ENCODE assay signal across 30 cellular contexts in the genomic region with DNA sequence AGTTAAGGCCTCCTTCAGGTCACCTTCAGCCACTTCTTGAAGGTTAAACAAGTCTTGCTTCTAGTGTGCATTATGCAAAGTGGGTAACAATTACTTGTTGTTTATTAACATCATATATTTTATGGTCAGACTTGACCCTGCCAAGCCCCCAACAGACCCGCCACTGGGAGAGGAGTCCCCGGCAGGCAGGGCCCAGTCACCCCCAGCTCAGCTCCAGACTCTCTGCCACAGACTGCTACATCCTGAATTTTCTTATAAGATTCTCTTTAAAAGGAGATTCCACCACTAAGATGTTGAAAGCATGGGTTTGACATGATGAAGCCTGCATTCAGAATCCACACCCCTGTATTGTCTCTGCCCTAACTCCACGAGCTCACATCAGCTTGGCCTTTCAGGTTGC.
"Had no signal": no experiment of that assay in that cellular context is flagged by ENCODE, and none has a peak within 500 bp of the region (broad histone marks: within the 10 kb centered on the region; RNA-seq: fewer than 3 reads in every experiment).

No MANE protein-coding gene starts in this region.

- H3K27me3 ChIP-seq: adrenal gland, body of pancreas, breast epithelium, SJSA1 had no signal

- H3K27ac Mint-ChIP-seq: activated CD4-positive, alpha-beta memory T cell treated with anti-CD3 and anti-CD28 coated beads for 36 hours; activated naive CD4-positive, alpha-beta T cell treated with anti-CD3 and anti-CD28 coated beads for 36 hours; activated naive CD4-positive, alpha-beta T cell treated with anti-CD3 and anti-CD28 coated beads, Interleukin-2, amount 50 U/mL, for 72 hours; activated T-helper 1 cell treated with anti-CD3 and anti-CD28 coated beads, Interleukin-12 subunit alpha, Interleukin-12 subunit beta, Interleukin-2, Interleukin-4 antibody, amounts not matched to agents 30 ng/mL and 10 ng/mL and 1 ng/mL, durations not matched to agents 14 hours and 24 hours and 36 hours; T-helper 1 cell treated with Interleukin-12 subunit alpha and Interleukin-12 subunit beta and Interleukin-4 antibody, amounts not matched to agents 30 μg/mL and 1 μg/mL, for 36 hours; T-helper 2 cell treated with Interferon-gamma antibody and Interleukin-4, amounts not matched to agents 5 μg/mL and 100 μg/mL, for 36 hours; WTC11 had no signal

- H3K4me2 ChIP-seq: KMS-11, SK-N-SH had no signal

- H3K4me1 ChIP-seq: breast epithelium had no signal

- H3K9me3 ChIP-seq: adrenal gland, body of pancreas, breast epithelium, SJSA1, SK-N-SH had no signal

- H3K36me3 ChIP-seq: adrenal gland, breast epithelium, SJSA1 had no signal

- H3K27ac ChIP-seq: adrenal gland, body of pancreas, breast epithelium, KMS-11 had no signal

- H3K9me3 Mint-ChIP-seq: activated CD4-positive, alpha-beta memory T cell treated with anti-CD3 and anti-CD28 coated beads for 36 hours; activated naive CD4-positive, alpha-beta T cell treated with anti-CD3 and anti-CD28 coated beads for 36 hours; activated naive CD4-positive, alpha-beta T cell treated with anti-CD3 and anti-CD28 coated beads, Interleukin-2, amount 50 U/mL, for 72 hours; activated T-cell treated with anti-CD3 and anti-CD28 coated beads, Interleukin-2, amount 50 U/mL, for 4 hours; activated T-helper 1 cell treated with anti-CD3 and anti-CD28 coated beads, Interleukin-12 subunit alpha, Interleukin-12 subunit beta, Interleukin-2, Interleukin-4 antibody, amounts not matched to agents 30 ng/mL and 10 ng/mL and 1 ng/mL, durations not matched to agents 14 hours and 24 hours and 36 hours; T-helper 1 cell treated with Interleukin-12 subunit alpha and Interleukin-12 subunit beta and Interleukin-4 antibody, amounts not matched to agents 30 μg/mL and 1 μg/mL, for 36 hours; T-helper 2 cell treated with Interferon-gamma antibody and Interleukin-4, amounts not matched to agents 5 μg/mL and 100 μg/mL, for 36 hours had no signal

- DNase-seq: activated CD4-positive, alpha-beta memory T cell treated with anti-CD3 and anti-CD28 coated beads for 36 hours; activated CD4-positive, alpha-beta T cell treated with anti-CD3 and anti-CD28 coated beads for 4 hours; activated CD4-positive, alpha-beta T cell treated with anti-CD3 and anti-CD28 coated beads, Interleukin-2, amount 50 U/mL, for 1 hour; activated CD8-positive, alpha-beta memory T cell treated with anti-CD3 and anti-CD28 coated beads, Interleukin-2, amount 50 U/mL, for 4 hours; activated gamma-delta T cell treated with Interleukin-2 at 50 U/mL for 16 hours; activated naive CD4-positive, alpha-beta T cell treated with anti-CD3 and anti-CD28 coated beads for 36 hours; activated T-cell treated with anti-CD3 and anti-CD28 coated beads for 4 hours; activated T-cell treated with anti-CD3 and anti-CD28 coated beads, Interleukin-2, amount 50 U/mL, for 4 hours; adrenal gland; MM.1S; MV-4-11; NCI-H1092; NCI-H1417; NCI-H1930; NCI-H2081 treated with DMSO at 0.1 percent for 48 hours; NCI-H345; NCI-H524 treated with DMSO at 0.1 percent for 48 hours; SHP77 treated with DMSO at 0.1 percent for 48 hours; SK-N-SH had no signal

- ATAC-seq: activated CD4-positive, CD25-positive, alpha-beta regulatory T cell treated with anti-CD3 and anti-CD28 coated beads, Interleukin-2, amount 50 U/mL, for 24 hours; activated naive CD4-positive, alpha-beta T cell treated with anti-CD3 and anti-CD28 coated beads, Interleukin-2, amount 50 U/mL, for 72 hours; activated T-cell treated with anti-CD3 and anti-CD28 coated beads, Interleukin-2, amount 50 U/mL, for 4 hours; Panc1; WTC11 had no signal

- H3K4me3 ChIP-seq: adrenal gland, body of pancreas, breast epithelium, SJSA1 had no signal

- H3K36me3 Mint-ChIP-seq: activated CD4-positive, alpha-beta memory T cell treated with anti-CD3 and anti-CD28 coated beads for 36 hours; activated naive CD4-positive, alpha-beta T cell treated with anti-CD3 and anti-CD28 coated beads, Interleukin-2, amount 50 U/mL, for 72 hours had no signal

- H3K9ac ChIP-seq: KMS-11, SK-N-SH had no signal

- H3K4me3 Mint-ChIP-seq: activated CD4-positive, alpha-beta memory T cell treated with anti-CD3 and anti-CD28 coated beads for 36 hours; activated naive CD4-positive, alpha-beta T cell treated with anti-CD3 and anti-CD28 coated beads for 36 hours; activated T-cell treated with anti-CD3 and anti-CD28 coated beads, Interleukin-2, amount 50 U/mL, for 4 hours; activated T-helper 1 cell treated with anti-CD3 and anti-CD28 coated beads, Interleukin-12 subunit alpha, Interleukin-12 subunit beta, Interleukin-2, Interleukin-4 antibody, amounts not matched to agents 30 ng/mL and 10 ng/mL and 1 ng/mL, durations not matched to agents 14 hours and 24 hours and 36 hours; T-helper 1 cell treated with Interleukin-12 subunit alpha and Interleukin-12 subunit beta and Interleukin-4 antibody, amounts not matched to agents 30 μg/mL and 1 μg/mL, for 36 hours; T-helper 2 cell treated with Interferon-gamma antibody and Interleukin-4, amounts not matched to agents 5 μg/mL and 100 μg/mL, for 36 hours; WTC11 had no signal
